9 cellular contexts compared by ENCODE assay signal in genomic region chr22:21657361-21658118, GRCh38. TPM values are rescaled to one million over a fixed set of nuclear protein-coding genes. Genes with fewer than 3 reads are reported as not detected.
A peak's percentile ranks its signal among the peaks of the same experiment; 100 is the strongest.
DNase-seq lines count a peak whose midpoint lies in the region; ATAC-seq lines count a peak whose summit lies in the region.
"Had no signal": no experiment of that assay in that cellular context is flagged by ENCODE, and none has a peak within 500 bp of the region (broad histone marks: within the 10 kb centered on the region; RNA-seq: fewer than 3 reads in every experiment).

No MANE protein-coding gene starts in this region.

- no peaks in the 10 kb centered on the region for H3K9me3 ChIP-seq in BLaER1 treated with 17β-estradiol and CSF1 and Interleukin-3, amounts not matched to agents 10 nM and 100 nM (replicated peaks in 1 of 11)
- H3K9me3 ChIP-seq in esophagus (ENCODE audit: control insufficient read depth in 2 of 2, insufficient read depth in 1 of 2, low read depth in 1 of 2, low read length in 1 of 2), result no peaks in the 10 kb centered on the region

- no peaks in the 10 kb centered on the region for H3K36me3 Mint-ChIP-seq in natural killer cell treated with Interleukin-12 subunit alpha and Interleukin-12 subunit beta and Interleukin-15 and Interleukin-18, amount 100 ng/mL, for 72 hours

- no peaks in the 10 kb centered on the region for H3K9me3 Mint-ChIP-seq in natural killer cell treated with Interleukin-12 subunit alpha and Interleukin-12 subunit beta and Interleukin-15 and Interleukin-18, amount 100 ng/mL, for 72 hours
- no peaks in the 10 kb centered on the region for H3K9me3 Mint-ChIP-seq in stimulated activated naive CD8-positive, alpha-beta T cell treated with anti-CD3 and anti-CD28 coated beads, Interleukin-15, amount 100 ng/mL, for 72 hours

- H3K9ac ChIP-seq in BLaER1 treated with 17β-estradiol and CSF1 and Interleukin-3, amounts not matched to agents 10 nM and 100 nM, result peak overlapping the region; percentile 64 to 83 (median 76); a peak in 21 of 22 replicates

- peak overlapping the region in 9 of 11 experiments; percentile 39 to 79 (median 68); a peak in 17 of 22 replicates for H3K27ac ChIP-seq in BLaER1 treated with 17β-estradiol and CSF1 and Interleukin-3, amounts not matched to agents 10 nM and 100 nM
- H3K27ac ChIP-seq in esophagus (ENCODE audit: low read depth in 2 of 2, low read length in 1 of 2), result peak overlapping the region; percentile 28 to 86

- peaks cover 0 to 24% (median 19%) of the 10 kb centered on the region in 11 experiments; a peak in 14 of 22 replicates for H3K36me3 ChIP-seq in BLaER1 treated with 17β-estradiol and CSF1 and Interleukin-3, amounts not matched to agents 10 nM and 100 nM
- H3K36me3 ChIP-seq in esophagus (ENCODE audit: control insufficient read depth in 2 of 2, insufficient read depth in 2 of 2, low read length in 1 of 2), result no peaks in the 10 kb centered on the region

- H3K27ac Mint-ChIP-seq in natural killer cell treated with Interleukin-12 subunit alpha and Interleukin-12 subunit beta and Interleukin-15 and Interleukin-18, amount 100 ng/mL, for 72 hours, result peak overlapping the region; percentile 56 to 83
- H3K27ac Mint-ChIP-seq in stimulated activated naive CD8-positive, alpha-beta T cell treated with anti-CD3 and anti-CD28 coated beads, Interleukin-15, amount 100 ng/mL, for 72 hours, result peak overlapping the region; percentile 31 to 74

- no peaks in the 10 kb centered on the region for H3K27me3 Mint-ChIP-seq in natural killer cell treated with Interleukin-12 subunit alpha and Interleukin-12 subunit beta and Interleukin-15 and Interleukin-18, amount 100 ng/mL, for 72 hours
- H3K27me3 Mint-ChIP-seq in stimulated activated naive CD8-positive, alpha-beta T cell treated with anti-CD3 and anti-CD28 coated beads, Interleukin-15, amount 100 ng/mL, for 72 hours, result no peaks in the 10 kb centered on the region

- peaks cover 12 to 16% of the 10 kb centered on the region in 2 donors for H3K4me1 Mint-ChIP-seq in natural killer cell treated with Interleukin-12 subunit alpha and Interleukin-12 subunit beta and Interleukin-15 and Interleukin-18, amount 100 ng/mL, for 72 hours (ENCODE audit: low read depth in 2 of 2)
- peaks cover 32% of the 10 kb centered on the region for H3K4me1 Mint-ChIP-seq in stimulated activated naive CD8-positive, alpha-beta T cell treated with anti-CD3 and anti-CD28 coated beads, Interleukin-15, amount 100 ng/mL, for 72 hours

- DNase-seq in GM19238 (ENCODE audit: insufficient read length, low spot score) (peak; percentile 96), HT-29 (ENCODE audit: low spot score) (peak; percentile 72), NOMO-1 treated with DMSO at 0.1 percent for 48 hours (lab: John Stamatoyannopoulos, UW; ENCODE audit: unreplicated experiment) (peak; percentile 75)
- peak; percentile 55 to 64 (median 60) for DNase-seq in activated CD8-positive, alpha-beta memory T cell treated with anti-CD3 and anti-CD28 coated beads for 48 hours (ENCODE audit: low read depth in 2 of 3, low spot score in 2 of 3)
- DNase-seq in natural killer cell treated with Interleukin-12 subunit alpha and Interleukin-12 subunit beta and Interleukin-15 and Interleukin-18, amount 100 ng/mL, for 72 hours (ENCODE audit: low spot score), result peak; percentile 93
- peak; percentile 75 to 76 for DNase-seq in stimulated activated naive CD8-positive, alpha-beta T cell treated with anti-CD3 and anti-CD28 coated beads, Interleukin-15, amount 100 ng/mL, for 72 hours

- 0 to 1% methylated on average over 56 to 86 of the region's 86 CpGs for whole genome bisulfite sequencing in esophagus, 2 donors

- peak; percentile 95 to 97 for ATAC-seq in natural killer cell treated with Interleukin-12 subunit alpha and Interleukin-12 subunit beta and Interleukin-15 and Interleukin-18, amount 100 ng/mL, for 72 hours
- ATAC-seq in stimulated activated naive CD8-positive, alpha-beta T cell treated with anti-CD3 and anti-CD28 coated beads, Interleukin-15, amount 100 ng/mL, for 72 hours, result peak; percentile 93

- H3K4me3 Mint-ChIP-seq in natural killer cell treated with Interleukin-12 subunit alpha and Interleukin-12 subunit beta and Interleukin-15 and Interleukin-18, amount 100 ng/mL, for 72 hours, result peak overlapping the region; percentile 83
- H3K4me3 Mint-ChIP-seq in stimulated activated naive CD8-positive, alpha-beta T cell treated with anti-CD3 and anti-CD28 coated beads, Interleukin-15, amount 100 ng/mL, for 72 hours, result peak overlapping the region; percentile 77 to 90

- H3K27me3 ChIP-seq in BLaER1 treated with 17β-estradiol and CSF1 and Interleukin-3, amounts not matched to agents 10 nM and 100 nM, result no peaks in the 10 kb centered on the region
- H3K27me3 ChIP-seq in esophagus (ENCODE audit: control insufficient read depth in 1 of 2, insufficient read depth in 2 of 2, low read length in 2 of 2), result no peaks in the 10 kb centered on the region

- peak overlapping the region; percentile 81 to 99 (median 92) for H3K4me2 ChIP-seq in BLaER1 treated with 17β-estradiol and CSF1 and Interleukin-3, amounts not matched to agents 10 nM and 100 nM

- peaks cover 27 to 62% (median 57%) of the 10 kb centered on the region in 10 experiments for H3K4me1 ChIP-seq in BLaER1 treated with 17β-estradiol and CSF1 and Interleukin-3, amounts not matched to agents 10 nM and 100 nM
- H3K4me1 ChIP-seq in esophagus (ENCODE audit: control insufficient read depth in 2 of 2, insufficient read depth in 2 of 2, low read length in 1 of 2), result peaks cover 0 to 2% of the 10 kb centered on the region in 2 donors

- peaks cover 0 to 5% (median 0%) of the 10 kb centered on the region in 11 experiments; a peak in 3 of 22 replicates for H4K20me1 ChIP-seq in BLaER1 treated with 17β-estradiol and CSF1 and Interleukin-3, amounts not matched to agents 10 nM and 100 nM

- H3K4me3 ChIP-seq in BLaER1 treated with 17β-estradiol and CSF1 and Interleukin-3, amounts not matched to agents 10 nM and 100 nM, result peak overlapping the region; percentile 62 to 78 (median 72)
- H3K4me3 ChIP-seq in esophagus (ENCODE audit: low read depth in 1 of 2, low read length in 2 of 2), result peak overlapping the region; percentile 58 to 60

RNA-seq across cellular contexts. Expression of gene PPIL2, which starts 8.3 kb away (rescaled TPM):
- 35.5 and 42.6 TPM in 2 replicates for total RNA-seq in HT-29 (2014; rRNA removed; shearing (Covaris generic))
- 10 to 100 TPM; 29.7 to 41.8 TPM for polyA plus RNA-seq in esophagus
- 10 to 100 TPM; 50.4 to 62.9 TPM for total RNA-seq in natural killer cell treated with Interleukin-12 subunit alpha and Interleukin-12 subunit beta and Interleukin-15 and Interleukin-18, amount 100 ng/mL, for 72 hours

RNA-seq across cellular contexts. Expression of gene SDF2L1, which starts 15.4 kb away (rescaled TPM):
- total RNA-seq in HT-29 (2014; rRNA removed; shearing (Covaris generic)), result 134 and 139 TPM in 2 replicates
- 10 to 100 TPM; 18.7 to 52.7 TPM for polyA plus RNA-seq in esophagus
- total RNA-seq in natural killer cell treated with Interleukin-12 subunit alpha and Interleukin-12 subunit beta and Interleukin-15 and Interleukin-18, amount 100 ng/mL, for 72 hours, result 100 to 1,000 TPM; 102 to 127 TPM

RNA-seq across cellular contexts. Expression of gene CCDC116, which starts 25.0 kb away (rescaled TPM):
- 0.33 TPM in 1 of 2 replicates, not detected in the other for total RNA-seq in HT-29 (2014; rRNA removed; shearing (Covaris generic))
- under 1 TPM; 0.25 to 0.61 TPM for polyA plus RNA-seq in esophagus
- 1 to 10 TPM; 2.0 to 2.5 TPM for total RNA-seq in natural killer cell treated with Interleukin-12 subunit alpha and Interleukin-12 subunit beta and Interleukin-15 and Interleukin-18, amount 100 ng/mL, for 72 hours
- total RNA-seq: NCI-H460 had no signal

RNA-seq across cellular contexts. Expression of gene YDJC, which starts 27.7 kb away (rescaled TPM):
- 160 and 195 TPM in 2 replicates for total RNA-seq in HT-29 (2014; rRNA removed; shearing (Covaris generic))
- 10 to 100 TPM; 28.5 to 31.4 TPM for polyA plus RNA-seq in esophagus
- total RNA-seq in natural killer cell treated with Interleukin-12 subunit alpha and Interleukin-12 subunit beta and Interleukin-15 and Interleukin-18, amount 100 ng/mL, for 72 hours, result 10 to 100 TPM; 43.1 to 68.6 TPM

Comparison
In these comparisons a context has a peak if more than half of its experiments do, and no peak if none do; other contexts are left out.
1. Peak in every context shown above with its lines: DNase-seq, ATAC-seq, H3K4me3 ChIP-seq and H3K27ac ChIP-seq.